8 cellular contexts compared by ENCODE assay signal in the genomic region with DNA sequence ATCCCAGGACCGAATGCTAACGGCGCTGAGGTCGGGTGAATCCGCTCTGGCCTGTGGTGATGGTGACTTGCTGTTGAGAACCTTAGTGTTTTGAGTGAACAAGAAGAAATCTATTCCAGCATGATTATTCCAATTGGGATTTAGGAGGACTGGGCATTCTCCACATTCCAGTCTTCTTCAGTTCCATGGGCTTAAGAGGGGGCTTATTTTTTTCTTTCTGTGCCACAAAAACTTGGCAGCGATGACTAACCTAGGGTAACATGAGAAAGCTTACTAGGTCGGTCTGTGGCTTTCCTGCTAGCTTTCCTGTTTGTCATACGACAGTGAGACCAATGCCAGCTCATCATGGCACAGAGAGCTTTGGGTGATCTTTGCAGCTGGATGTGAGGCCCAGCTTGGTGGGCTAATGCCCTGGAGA.
DNase-seq lines count a peak whose midpoint lies in the region; ATAC-seq, FAIRE-seq and TF ChIP-seq lines count a peak whose summit lies in the region.

No MANE protein-coding gene starts in this region.

- peaks cover 0 to 2% of the 10 kb centered on the region in 2 donors for H3K27me3 Mint-ChIP-seq in natural killer cell treated with Interleukin-12 subunit alpha and Interleukin-12 subunit beta and Interleukin-15 and Interleukin-18, amount 100 ng/mL, for 72 hours

- peak overlapping the region; percentile 67 for H3K4me3 Mint-ChIP-seq in natural killer cell treated with Interleukin-12 subunit alpha and Interleukin-12 subunit beta and Interleukin-15 and Interleukin-18, amount 100 ng/mL, for 72 hours

- H3K27ac Mint-ChIP-seq in natural killer cell treated with Interleukin-12 subunit alpha and Interleukin-12 subunit beta and Interleukin-15 and Interleukin-18, amount 100 ng/mL, for 72 hours, result peak overlapping the region; percentile 65 to 81

- no peaks in the 10 kb centered on the region for H3K9me3 Mint-ChIP-seq in natural killer cell treated with Interleukin-12 subunit alpha and Interleukin-12 subunit beta and Interleukin-15 and Interleukin-18, amount 100 ng/mL, for 72 hours

- no peak for FAIRE-seq in GM19239 (lab: Jason Lieb, UNC)

- in situ Hi-C loops in astrocyte of the cerebellum (cut with HindIII; ENCODE audit: low sequenced_read_pairs), result no loop called here

- no peaks in the 10 kb centered on the region for H3K36me3 Mint-ChIP-seq in natural killer cell treated with Interleukin-12 subunit alpha and Interleukin-12 subunit beta and Interleukin-15 and Interleukin-18, amount 100 ng/mL, for 72 hours

- DNase-seq in ELF-1 (ENCODE audit: low read depth, low spot score) (peak; percentile 23), NB4 (ENCODE audit: low read depth) (peak; percentile 76), astrocyte of the cerebellum (ENCODE audit: low read depth) (peak; percentile 69), GM19239 (ENCODE audit: insufficient read length, low spot score) (no peak), cardiac septum (ENCODE audit: low spot score) (no peak), islet precursor cell (no peak), SK-N-DZ (ENCODE audit: low spot score) (no peak)
- DNase-seq in natural killer cell treated with Interleukin-12 subunit alpha and Interleukin-12 subunit beta and Interleukin-15 and Interleukin-18, amount 100 ng/mL, for 72 hours (ENCODE audit: low spot score), result no peak

- intact Hi-C loops in cardiac septum (cut with DNase I), result no loop called here

- TF ChIP-seq CTCF in NB4 (IDR thresholded peaks at IDR 0.05; ENCODE audit: low read depth, low read length), result no peak
- no peak for TF ChIP-seq CTCF in astrocyte of the cerebellum (IDR thresholded peaks at IDR 0.05; ENCODE audit: low read depth, low read length, missing control alignments)

- peak; percentile 71 to 74 for ATAC-seq in natural killer cell treated with Interleukin-12 subunit alpha and Interleukin-12 subunit beta and Interleukin-15 and Interleukin-18, amount 100 ng/mL, for 72 hours

- H3K4me1 Mint-ChIP-seq in natural killer cell treated with Interleukin-12 subunit alpha and Interleukin-12 subunit beta and Interleukin-15 and Interleukin-18, amount 100 ng/mL, for 72 hours (ENCODE audit: low read depth in 2 of 2), result peaks cover 15 to 24% of the 10 kb centered on the region in 2 donors

- TF ChIP-seq POLR2A in NB4 (IDR thresholded peaks at IDR 0.05; ENCODE audit: extremely low read depth, insufficient read length), result no peak

- H3K4me3 ChIP-seq in NB4 (ENCODE audit: low read depth, low read length) (no peak overlapping the region), astrocyte of the cerebellum (ENCODE audit: low read depth, low read length) (no peak overlapping the region)

Comparison
In these comparisons a context has a peak if more than half of its experiments do, and no peak if none do; other contexts are left out.
1. DNase-seq: peak in ELF-1 (single experiment), NB4 (single experiment) and astrocyte of the cerebellum (single experiment); none in natural killer cell treated with Interleukin-12 subunit alpha and Interleukin-12 subunit beta and Interleukin-15 and Interleukin-18, amount 100 ng/mL, for 72 hours (single experiment), GM19239 (single experiment), cardiac septum (single experiment), islet precursor cell (single experiment) and SK-N-DZ (single experiment).